In genomic region chr3:152961323-152961722, GRCh38 we compare ENCODE assay signal across 8 cellular contexts.
DNase-seq lines count a peak whose midpoint lies in the region; ATAC-seq, FAIRE-seq and TF ChIP-seq lines count a peak whose summit lies in the region.

No MANE protein-coding gene starts in this region.

- H3K4me3 ChIP-seq in GM12864 (ENCODE audit: low read depth, low read length) (no peak overlapping the region), astrocyte of the spinal cord (ENCODE audit: low read depth, low read length) (no peak overlapping the region)

- H3K36me3 Mint-ChIP-seq in mesothelial cell of epicardium: no peaks in the 10 kb centered on the region

- TF ChIP-seq CTCF in GM12864 (IDR thresholded peaks at IDR 0.05; ENCODE audit: low read depth, low read length, missing control alignments): peak; percentile 22
- peak; percentile 38 for TF ChIP-seq CTCF in astrocyte of the spinal cord (IDR thresholded peaks at IDR 0.05; ENCODE audit: low read depth, low read length)
- TF ChIP-seq CTCF in mesothelial cell of epicardium (IDR thresholded peaks at IDR 0.05; ENCODE audit: unreplicated experiment): peak; percentile 35

- DNase-seq in GM12864 (ENCODE audit: low read depth) (peak; percentile 12), astrocyte of the spinal cord (ENCODE audit: low read depth, low spot score) (peak; percentile 34), mesothelial cell of epicardium (ENCODE audit: low spot score in 2 of 2, unreplicated experiment in 2 of 2) (no peak), kidney glomerular epithelial cell (lab: John Stamatoyannopoulos, UW) (no peak), urothelium cell line (ENCODE audit: low spot score) (no peak)
- DNase-seq in stimulated activated CD4-positive, alpha-beta T cell treated with anti-CD3 and anti-CD28 coated beads, Interleukin-2, amount 100 ng/mL, for 48 hours: no peak

- no peaks in the 10 kb centered on the region for H3K27me3 Mint-ChIP-seq in mesothelial cell of epicardium (ENCODE audit: low read depth)

- peak; percentile 70 for ATAC-seq in HG02973 (IDR thresholded peaks at IDR 0.05; ENCODE audit: unreplicated experiment)
- ATAC-seq in HG02610 (IDR thresholded peaks at IDR 0.05; ENCODE audit: unreplicated experiment): no peak

- FAIRE-seq in urothelium cell line (lab: Jason Lieb, UNC): no peak

- H3K4me1 Mint-ChIP-seq in mesothelial cell of epicardium: peaks cover 3% of the 10 kb centered on the region

- no peak overlapping the region for H3K4me3 Mint-ChIP-seq in mesothelial cell of epicardium

- peaks cover 12% of the 10 kb centered on the region for H3K9me3 Mint-ChIP-seq in mesothelial cell of epicardium

- no peak overlapping the region for H3K27ac Mint-ChIP-seq in mesothelial cell of epicardium

- in situ Hi-C loops in astrocyte of the spinal cord (cut with HindIII; ENCODE audit: low sequenced_read_pairs): no loop called here

Comparison
In these comparisons a context has a peak if more than half of its experiments do, and no peak if none do; other contexts are left out.
1. DNase-seq: peak in GM12864 (single experiment) and astrocyte of the spinal cord (single experiment); none in mesothelial cell of epicardium (0 of 2), kidney glomerular epithelial cell (single experiment), stimulated activated CD4-positive, alpha-beta T cell treated with anti-CD3 and anti-CD28 coated beads, Interleukin-2, amount 100 ng/mL, for 48 hours (0 of 2) and urothelium cell line (single experiment).
2. Peak in every context shown above with its lines, with median percentiles within 50 percentile points of each other: CTCF ChIP-seq.